1 cellular context compared by ENCODE assay signal in the genomic region with DNA sequence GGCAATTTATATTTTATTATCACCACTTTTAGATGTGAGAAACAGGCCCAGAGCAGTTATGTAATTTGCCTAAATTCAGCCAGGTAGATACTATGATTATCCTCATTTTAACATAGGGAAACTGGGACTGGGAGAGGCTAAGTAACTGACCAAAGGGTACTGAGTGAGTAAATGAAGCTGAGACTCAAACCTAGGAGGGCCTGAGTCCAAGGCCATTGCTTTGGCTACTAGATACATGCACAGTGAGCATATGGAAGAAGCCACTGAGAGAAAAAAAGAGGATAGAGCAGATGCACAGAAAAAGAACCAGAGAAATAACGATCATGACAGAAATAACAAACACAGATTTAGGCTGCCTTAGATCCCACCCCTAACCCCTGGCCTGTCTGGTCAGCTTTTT.
TF ChIP-seq lines count a peak whose summit lies in the region.

No MANE protein-coding gene starts in this region.

TF ChIP-seq in HepG2, 621 proteins besides CTCF, POLR2A, EP300 and RAD21:
- TF ChIP-seq DMAP1 (CRISPR knock-in tag; IDR thresholded peaks at IDR 0.05): peak; percentile 19; the same call in 1 of the 2 replicates
- TF ChIP-seq ZSCAN31 (CRISPR knock-in tag; IDR thresholded peaks at IDR 0.05; ENCODE audit: low read depth): 0 out of 2 replicates have a peak, but pooled peaks have one; percentile 48
- no peak for TF ChIP-seq CENPX (CRISPR knock-in tag; IDR thresholded peaks at IDR 0.05)
- no peak for TF ChIP-seq CREB1 (IDR thresholded peaks at IDR 0.05)
- peak; percentile 8; the same call in 1 of the 2 replicates for TF ChIP-seq CREB1 (CRISPR knock-in tag; IDR thresholded peaks at IDR 0.05)
- peak; percentile 72; the same call in 1 of the 2 replicates for TF ChIP-seq HNF4A (CRISPR knock-in tag; IDR thresholded peaks at IDR 0.05)
- peak; percentile 24 for TF ChIP-seq ZEB1 (IDR thresholded peaks at IDR 0.05; ENCODE audit: insufficient replicate concordance, low read depth)
- TF ChIP-seq RBFOX2 (IDR thresholded peaks at IDR 0.05; ENCODE audit: low read depth, low read length): peak; percentile 48; the same call in 1 of the 2 replicates
- no peak for TF ChIP-seq E2F5 (CRISPR knock-in tag; conservative IDR thresholded peaks at IDR 0.05)
- 0 out of 2 replicates have a peak, but pooled peaks have one; percentile 12 for TF ChIP-seq ZFX (CRISPR knock-in tag; IDR thresholded peaks at IDR 0.05; ENCODE audit: low read depth)
- 0 out of 2 replicates have a peak, but pooled peaks have one; percentile 56 for TF ChIP-seq RNF219 (CRISPR knock-in tag; IDR thresholded peaks at IDR 0.05)
- 0 out of 2 replicates have a peak, but pooled peaks have one; percentile 45 for TF ChIP-seq TBX2 (CRISPR knock-in tag; IDR thresholded peaks at IDR 0.05; ENCODE audit: borderline replicate concordance)
- TF ChIP-seq, protein P1, sequence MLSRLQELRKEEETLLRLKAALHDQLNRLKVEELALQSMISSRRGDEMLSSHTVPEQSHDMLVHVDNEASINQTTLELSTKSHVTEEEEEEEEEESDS (CRISPR knock-in tag; IDR thresholded peaks at IDR 0.05; ENCODE audit: borderline replicate concordance): no peak
- TF ChIP-seq, protein P2, sequence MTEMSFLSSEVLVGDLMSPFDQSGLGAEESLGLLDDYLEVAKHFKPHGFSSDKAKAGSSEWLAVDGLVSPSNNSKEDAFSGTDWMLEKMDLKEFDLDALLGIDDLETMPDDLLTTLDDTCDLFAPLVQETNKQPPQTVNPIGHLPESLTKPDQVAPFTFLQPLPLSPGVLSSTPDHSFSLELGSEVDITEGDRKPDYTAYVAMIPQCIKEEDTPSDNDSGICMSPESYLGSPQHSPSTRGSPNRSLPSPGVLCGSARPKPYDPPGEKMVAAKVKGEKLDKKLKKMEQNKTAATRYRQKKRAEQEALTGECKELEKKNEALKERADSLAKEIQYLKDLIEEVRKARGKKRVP (CRISPR knock-in tag; IDR thresholded peaks at IDR 0.05): no peak
- 0 out of 2 replicates have a peak, but pooled peaks have one; percentile 48 for TF ChIP-seq NAIF1 (CRISPR knock-in tag; IDR thresholded peaks at IDR 0.05; ENCODE audit: borderline replicate concordance)
- TF ChIP-seq CCDC6 (CRISPR knock-in tag; IDR thresholded peaks at IDR 0.05): no peak
- 0 out of 2 replicates have a peak, but pooled peaks have one; percentile 22 for TF ChIP-seq ZSCAN21 (CRISPR knock-in tag; IDR thresholded peaks at IDR 0.05; ENCODE audit: borderline replicate concordance)
- TF ChIP-seq ZNF614 (CRISPR knock-in tag; IDR thresholded peaks at IDR 0.05; ENCODE audit: borderline replicate concordance): 0 out of 2 replicates have a peak, but pooled peaks have one; percentile 30
- TF ChIP-seq ZNF12 (CRISPR knock-in tag; IDR thresholded peaks at IDR 0.05): no peak
- TF ChIP-seq ZNF772 (CRISPR knock-in tag; IDR thresholded peaks at IDR 0.05): 0 out of 2 replicates have a peak, but pooled peaks have one; percentile 28
